Comparison of ENCODE assay signal across 9 cellular contexts in genomic region chr3:68256635-68257034, GRCh38.
DNase-seq lines count a peak whose midpoint lies in the region; ATAC-seq and TF ChIP-seq lines count a peak whose summit lies in the region.
"Had no signal": no experiment of that assay in that cellular context is flagged by ENCODE, and none has a peak within 500 bp of the region (broad histone marks: within the 10 kb centered on the region; RNA-seq: fewer than 3 reads in every experiment).

No MANE protein-coding gene starts in this region.

- peaks cover 0 to 8% (median 4%) of the 10 kb centered on the region in 7 donors for H3K4me1 Mint-ChIP-seq in naive thymus-derived CD4-positive, alpha-beta T cell
- no peaks in the 10 kb centered on the region for H3K4me1 Mint-ChIP-seq in activated T-helper 2 cell treated with anti-CD3 and anti-CD28 coated beads, Interferon-gamma antibody, Interleukin-2, Interleukin-4, amounts not matched to agents 10 μg/mL and 5 μg/mL and 100 μg/mL, durations not matched to agents 14 hours and 24 hours and 36 hours (ENCODE audit: low read depth)

- peak overlapping the region in 1 of 9 donors; percentile 29 for H3K27ac Mint-ChIP-seq in naive thymus-derived CD4-positive, alpha-beta T cell
- H3K27ac Mint-ChIP-seq in activated T-helper 2 cell treated with anti-CD3 and anti-CD28 coated beads, Interferon-gamma antibody, Interleukin-2, Interleukin-4, amounts not matched to agents 10 μg/mL and 5 μg/mL and 100 μg/mL, durations not matched to agents 14 hours and 24 hours and 36 hours, result no peak overlapping the region

- CTCF ChIA-PET in GM10248 (lab: Yijun Ruan, JAX), result interaction anchor here (1.2 kb wide), 1 partner anchor 22 kb away, joined by 3 read pairs; no protein-coding TSS in a partner anchor
- CTCF ChIA-PET in naive thymus-derived CD4-positive, alpha-beta T cell (lab: Charles Lee), result interaction anchor here (1.2 kb wide), 1 partner anchor 437 kb away, joined by 6 read pairs; no protein-coding TSS in a partner anchor

- no peaks in the 10 kb centered on the region for H3K27me3 ChIP-seq in naive thymus-derived CD4-positive, alpha-beta T cell (ENCODE audit: control insufficient read depth in 2 of 2, insufficient read depth in 2 of 2, low read length in 2 of 2)

- H3K4me1 ChIP-seq in naive thymus-derived CD4-positive, alpha-beta T cell (ENCODE audit: control insufficient read depth in 2 of 2, insufficient read depth in 2 of 2, low read length in 2 of 2), result peaks cover 0 to 3% of the 10 kb centered on the region in 2 donors

- H3K27me3 Mint-ChIP-seq in naive thymus-derived CD4-positive, alpha-beta T cell, result no peaks in the 10 kb centered on the region
- H3K27me3 Mint-ChIP-seq in activated T-helper 2 cell treated with anti-CD3 and anti-CD28 coated beads, Interferon-gamma antibody, Interleukin-2, Interleukin-4, amounts not matched to agents 10 μg/mL and 5 μg/mL and 100 μg/mL, durations not matched to agents 14 hours and 24 hours and 36 hours (ENCODE audit: low read depth), result no peaks in the 10 kb centered on the region

- no peak overlapping the region for H3K4me3 ChIP-seq in naive thymus-derived CD4-positive, alpha-beta T cell (ENCODE audit: low read length)

- peaks cover 0 to 3% (median 0%) of the 10 kb centered on the region in 11 donors for H3K9me3 Mint-ChIP-seq in naive thymus-derived CD4-positive, alpha-beta T cell
- no peaks in the 10 kb centered on the region for H3K9me3 Mint-ChIP-seq in activated T-helper 2 cell treated with anti-CD3 and anti-CD28 coated beads, Interferon-gamma antibody, Interleukin-2, Interleukin-4, amounts not matched to agents 10 μg/mL and 5 μg/mL and 100 μg/mL, durations not matched to agents 14 hours and 24 hours and 36 hours

- H3K36me3 Mint-ChIP-seq in naive thymus-derived CD4-positive, alpha-beta T cell, result peaks cover 0 to 5% (median 3%) of the 10 kb centered on the region in 5 donors
- no peaks in the 10 kb centered on the region for H3K36me3 Mint-ChIP-seq in activated T-helper 2 cell treated with anti-CD3 and anti-CD28 coated beads, Interferon-gamma antibody, Interleukin-2, Interleukin-4, amounts not matched to agents 10 μg/mL and 5 μg/mL and 100 μg/mL, durations not matched to agents 14 hours and 24 hours and 36 hours (ENCODE audit: low read depth)

- DNase-seq in GM10248 (ENCODE audit: extremely low spot score), result no peak
- peak; percentile 86 for DNase-seq in NCI-H146 treated with DMSO at 0.1 percent for 48 hours (lab: John Stamatoyannopoulos, UW; ENCODE audit: unreplicated experiment)
- peak; percentile 24 for DNase-seq in activated T-cell treated with anti-CD3 and anti-CD28 coated beads, Interleukin-2, amount 50 U/mL, for 48 hours
- peak in 6 of 9 donors; percentile 13 to 31 (median 22) for DNase-seq in naive thymus-derived CD4-positive, alpha-beta T cell
- no peak for DNase-seq in activated T-helper 2 cell treated with anti-CD3 and anti-CD28 coated beads, Interferon-gamma antibody, Interleukin-2, Interleukin-4, amounts not matched to agents 10 μg/mL and 5 μg/mL and 100 μg/mL, durations not matched to agents 14 hours and 24 hours and 36 hours (ENCODE audit: low spot score)
- no peak for DNase-seq in 8988T
- no peak for DNase-seq in KBM-7
- DNase-seq: SHP77 had no signal

- POLR2A ChIA-PET in GM10248 (lab: Yijun Ruan, JAX), result no interaction called here
- POLR2A ChIA-PET in naive thymus-derived CD4-positive, alpha-beta T cell (lab: Charles Lee), result no interaction called here

- intact Hi-C loops in naive thymus-derived CD4-positive, alpha-beta T cell (cut with micrococcal nuclease), result loop anchor here (1.0 to 5.0 kb wide), 10 partner anchors 199 to 1142 kb away; no protein-coding TSS in a partner anchor
- intact Hi-C loops in activated T-helper 2 cell treated with anti-CD3 and anti-CD28 coated beads, Interferon-gamma antibody, Interleukin-2, Interleukin-4, amounts not matched to agents 10 μg/mL and 5 μg/mL and 100 μg/mL, durations not matched to agents 14 hours and 24 hours and 36 hours (cut with micrococcal nuclease), result no loop called here

- no peak for ATAC-seq in naive thymus-derived CD4-positive, alpha-beta T cell
- no peak for ATAC-seq in GM18907 (IDR thresholded peaks at IDR 0.05; ENCODE audit: unreplicated experiment)

- H3K4me3 Mint-ChIP-seq in naive thymus-derived CD4-positive, alpha-beta T cell, result no peak overlapping the region
- no peak overlapping the region for H3K4me3 Mint-ChIP-seq in activated T-helper 2 cell treated with anti-CD3 and anti-CD28 coated beads, Interferon-gamma antibody, Interleukin-2, Interleukin-4, amounts not matched to agents 10 μg/mL and 5 μg/mL and 100 μg/mL, durations not matched to agents 14 hours and 24 hours and 36 hours (ENCODE audit: low read depth)

- in situ Hi-C loops in KBM-7 (cut with MboI; ENCODE audit: low pct_unique_long_range_greater_than_20kb, low sequenced_read_pairs), result no loop called here

- no peaks in the 10 kb centered on the region for H3K9me3 ChIP-seq in naive thymus-derived CD4-positive, alpha-beta T cell (ENCODE audit: control insufficient read depth in 2 of 3, low read length in 3 of 3)

- no peaks in the 10 kb centered on the region for H3K36me3 ChIP-seq in naive thymus-derived CD4-positive, alpha-beta T cell (ENCODE audit: control insufficient read depth in 2 of 3, insufficient read depth in 3 of 3, low read length in 3 of 3)

- TF ChIP-seq CTCF in GM10248 (IDR thresholded peaks at IDR 0.05; ENCODE audit: control extremely low read depth, extremely low read depth, low read depth, missing control alignments), result peak; percentile 33

- no peak overlapping the region for H3K27ac ChIP-seq in naive thymus-derived CD4-positive, alpha-beta T cell (ENCODE audit: low read depth, low read length)

Comparison
In these comparisons a context has a peak if more than half of its experiments do, and no peak if none do; other contexts are left out.
1. DNase-seq: peak in NCI-H146 treated with DMSO at 0.1 percent for 48 hours (single experiment), activated T-cell treated with anti-CD3 and anti-CD28 coated beads, Interleukin-2, amount 50 U/mL, for 48 hours (2 of 2) and naive thymus-derived CD4-positive, alpha-beta T cell (6 of 9); none in GM10248 (single experiment), activated T-helper 2 cell treated with anti-CD3 and anti-CD28 coated beads, Interferon-gamma antibody, Interleukin-2, Interleukin-4, amounts not matched to agents 10 μg/mL and 5 μg/mL and 100 μg/mL, durations not matched to agents 14 hours and 24 hours and 36 hours (single experiment), 8988T (single experiment) and KBM-7 (single experiment).